22 cellular contexts compared by ENCODE assay signal in the genomic region with DNA sequence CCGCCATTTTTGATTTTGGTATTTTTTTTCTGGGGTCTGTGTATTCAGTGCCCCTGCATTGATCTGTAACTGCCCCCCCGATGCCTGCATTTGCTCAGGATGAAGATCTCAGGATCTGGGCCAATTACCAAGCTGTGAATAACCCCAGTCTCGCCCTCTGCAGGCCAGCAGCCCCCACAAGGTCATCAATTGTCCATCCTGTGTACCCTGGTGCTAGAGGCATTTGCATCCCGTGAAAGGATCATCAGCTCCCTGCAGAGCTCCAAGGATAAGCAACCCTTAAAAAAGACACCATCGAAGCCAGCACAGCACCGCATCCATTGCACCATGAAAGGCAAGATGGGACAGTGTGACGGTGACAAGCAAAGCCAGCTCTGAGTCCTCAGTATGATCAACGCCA.
"Had no signal": no experiment of that assay in that cellular context is flagged by ENCODE, and none has a peak within 500 bp of the region (broad histone marks: within the 10 kb centered on the region; RNA-seq: fewer than 3 reads in every experiment).

No MANE protein-coding gene starts in this region.

- H3K27me3 ChIP-seq: upper lobe of right lung had no signal

- H3K4me1 Mint-ChIP-seq: activated naive CD8-positive, alpha-beta T cell treated with anti-CD3 and anti-CD28 coated beads, Interleukin-2, amount 10 ng/mL, durations not matched to agents 7 days and 5 days; central memory CD8-positive, alpha-beta T cell; stimulated activated effector memory CD8-positive, alpha-beta T cell treated with anti-CD3 and anti-CD28 coated beads, Interleukin-12 subunit alpha, Interleukin-12 subunit beta, amount 100 ng/mL, for 72 hours; T-cell had no signal

- DNase-seq: activated CD4-positive, alpha-beta T cell treated with anti-CD3 and anti-CD28 coated beads for 4 hours; activated CD8-positive, alpha-beta T cell treated with anti-CD3 and anti-CD28 coated beads for 36 hours; activated naive CD4-positive, alpha-beta T cell; activated naive CD8-positive, alpha-beta T cell treated with anti-CD3 and anti-CD28 coated beads, Interleukin-2, amount 10 ng/mL, durations not matched to agents 7 days and 5 days; activated T-cell treated with anti-CD3 and anti-CD28 coated beads, Interleukin-2, amount 50 U/mL, for 48 hours; cortex of kidney; effector CD4-positive, alpha-beta T cell; foreskin fibroblast; hippocampal formation; islet precursor cell; posterior cingulate gyrus; retina; stimulated activated CD4-positive, alpha-beta T cell treated with anti-CD3 and anti-CD28 coated beads, Interleukin-12 subunit alpha, Interleukin-12 subunit beta, amount 100 ng/mL, for 4 hours; stimulated activated CD4-positive, alpha-beta T cell treated with anti-CD3 and anti-CD28 coated beads, Interleukin-2, amount 100 ng/mL, for 24 hours; T-cell; T1000; upper lobe of right lung had no signal

- H3K36me3 ChIP-seq: thoracic aorta, upper lobe of right lung had no signal

- H3K27me3 Mint-ChIP-seq: central memory CD8-positive, alpha-beta T cell had no signal

- H3K9me3 ChIP-seq: thoracic aorta, upper lobe of right lung had no signal

- H3K27ac ChIP-seq: thoracic aorta, upper lobe of right lung, VCaP had no signal

- H3K4me1 ChIP-seq: upper lobe of right lung had no signal

- H3K36me3 Mint-ChIP-seq: activated naive CD8-positive, alpha-beta T cell treated with anti-CD3 and anti-CD28 coated beads, Interleukin-2, amount 10 ng/mL, durations not matched to agents 7 days and 5 days; stimulated activated effector memory CD8-positive, alpha-beta T cell treated with anti-CD3 and anti-CD28 coated beads, Interleukin-12 subunit alpha, Interleukin-12 subunit beta, amount 100 ng/mL, for 72 hours; T-cell had no signal

- ATAC-seq: activated CD8-positive, alpha-beta T cell treated with anti-CD3 and anti-CD28 coated beads for 36 hours; left lobe of liver; stimulated activated effector memory CD8-positive, alpha-beta T cell treated with anti-CD3 and anti-CD28 coated beads, Interleukin-12 subunit alpha, Interleukin-12 subunit beta, amount 100 ng/mL, for 72 hours; T-cell; upper lobe of right lung had no signal

- H3K4me3 Mint-ChIP-seq: activated CD8-positive, alpha-beta T cell treated with anti-CD3 and anti-CD28 coated beads for 36 hours; activated naive CD8-positive, alpha-beta T cell treated with anti-CD3 and anti-CD28 coated beads, Interleukin-2, amount 10 ng/mL, durations not matched to agents 7 days and 5 days; central memory CD8-positive, alpha-beta T cell; stimulated activated effector memory CD8-positive, alpha-beta T cell treated with anti-CD3 and anti-CD28 coated beads, Interleukin-12 subunit alpha, Interleukin-12 subunit beta, amount 100 ng/mL, for 72 hours; T-cell had no signal

- H3K27ac Mint-ChIP-seq: activated CD8-positive, alpha-beta T cell treated with anti-CD3 and anti-CD28 coated beads for 36 hours; activated naive CD8-positive, alpha-beta T cell treated with anti-CD3 and anti-CD28 coated beads, Interleukin-2, amount 10 ng/mL, durations not matched to agents 7 days and 5 days; stimulated activated effector memory CD8-positive, alpha-beta T cell treated with anti-CD3 and anti-CD28 coated beads, Interleukin-12 subunit alpha, Interleukin-12 subunit beta, amount 100 ng/mL, for 72 hours; T-cell had no signal

- H3K4me3 ChIP-seq: thoracic aorta, upper lobe of right lung had no signal

- H3K9me3 Mint-ChIP-seq: activated CD8-positive, alpha-beta T cell treated with anti-CD3 and anti-CD28 coated beads for 36 hours; activated naive CD8-positive, alpha-beta T cell treated with anti-CD3 and anti-CD28 coated beads, Interleukin-2, amount 10 ng/mL, durations not matched to agents 7 days and 5 days; central memory CD8-positive, alpha-beta T cell; stimulated activated effector memory CD8-positive, alpha-beta T cell treated with anti-CD3 and anti-CD28 coated beads, Interleukin-12 subunit alpha, Interleukin-12 subunit beta, amount 100 ng/mL, for 72 hours; T-cell had no signal
